In the genomic region with DNA sequence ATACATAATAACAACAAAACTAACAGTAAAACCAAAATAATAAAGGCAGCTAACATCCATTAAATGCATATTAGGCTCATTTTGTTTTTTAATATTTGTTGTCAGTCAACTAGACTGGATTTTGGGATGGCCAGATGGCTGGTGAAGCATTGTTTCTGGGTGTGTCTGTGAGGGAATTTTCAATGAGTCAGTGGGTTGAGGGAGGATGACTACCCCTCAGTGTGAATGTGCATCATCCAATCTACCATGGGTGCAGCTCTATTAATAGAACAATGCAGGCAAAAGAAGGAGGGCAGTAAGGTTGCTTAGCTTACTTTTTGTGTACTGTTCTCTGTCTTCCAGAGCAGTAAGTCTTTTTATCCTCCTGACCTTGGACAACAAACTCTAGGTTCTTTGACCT, we compare ENCODE assay signal across 23 cellular contexts.
DNase-seq lines count a peak whose midpoint lies in the region; ATAC-seq and TF ChIP-seq lines count a peak whose summit lies in the region.
"Had no signal": no experiment of that assay in that cellular context is flagged by ENCODE, and none has a peak within 500 bp of the region (broad histone marks: within the 10 kb centered on the region; RNA-seq: fewer than 3 reads in every experiment).

No MANE protein-coding gene starts in this region.

- no peak overlapping the region for H3K4me2 ChIP-seq in mammary epithelial cell (ENCODE audit: insufficient read depth, low read depth, low read length)
- no peak overlapping the region for H3K4me2 ChIP-seq in osteoblast (ENCODE audit: insufficient read depth, low read length)
- H3K4me2 ChIP-seq: smooth muscle cell had no signal

- no peaks in the 10 kb centered on the region for H3K9me3 ChIP-seq in mammary epithelial cell (replicated peaks; ENCODE audit: insufficient read depth, low read length)
- no peaks in the 10 kb centered on the region for H3K9me3 ChIP-seq in osteoblast (ENCODE audit: low read depth, low read length)
- H3K9me3 ChIP-seq: tibial nerve had no signal

- H3K4me3 Mint-ChIP-seq in activated T-helper 2 cell treated with anti-CD3 and anti-CD28 coated beads, Interferon-gamma antibody, Interleukin-2, Interleukin-4, amounts not matched to agents 10 μg/mL and 5 μg/mL and 100 μg/mL, durations not matched to agents 14 hours and 24 hours and 36 hours (ENCODE audit: low read depth): no peak overlapping the region
- H3K4me3 Mint-ChIP-seq in activated T-cell treated with anti-CD3 and anti-CD28 coated beads, Interleukin-2, amount 50 U/mL, for 72 hours: no peak overlapping the region
- H3K4me3 Mint-ChIP-seq: activated CD8-positive, alpha-beta T cell treated with anti-CD3 and anti-CD28 coated beads for 36 hours; immature natural killer cell; stimulated activated naive CD8-positive, alpha-beta T cell treated with anti-CD3 and anti-CD28 coated beads, Interleukin-15, Interleukin-2, amounts not matched to agents 100 ng/mL and 50 ng/mL, for 24 hours had no signal

- ATAC-seq in activated T-cell treated with anti-CD3 and anti-CD28 coated beads, Interleukin-2, amount 50 U/mL, for 72 hours (replicated peaks in 1 of 2): no peak
- ATAC-seq: activated CD8-positive, alpha-beta T cell treated with anti-CD3 and anti-CD28 coated beads for 36 hours had no signal

- intact Hi-C loops in mammary epithelial cell (cut with micrococcal nuclease): no loop called here
- intact Hi-C loops in activated T-helper 2 cell treated with anti-CD3 and anti-CD28 coated beads, Interferon-gamma antibody, Interleukin-2, Interleukin-4, amounts not matched to agents 10 μg/mL and 5 μg/mL and 100 μg/mL, durations not matched to agents 14 hours and 24 hours and 36 hours (cut with micrococcal nuclease): no loop called here

- H3K9me3 Mint-ChIP-seq in activated T-helper 2 cell treated with anti-CD3 and anti-CD28 coated beads, Interferon-gamma antibody, Interleukin-2, Interleukin-4, amounts not matched to agents 10 μg/mL and 5 μg/mL and 100 μg/mL, durations not matched to agents 14 hours and 24 hours and 36 hours: peaks cover 10% of the 10 kb centered on the region
- peaks cover 2 to 3% of the 10 kb centered on the region in 2 donors for H3K9me3 Mint-ChIP-seq in activated T-cell treated with anti-CD3 and anti-CD28 coated beads, Interleukin-2, amount 50 U/mL, for 72 hours
- H3K9me3 Mint-ChIP-seq: activated CD8-positive, alpha-beta T cell treated with anti-CD3 and anti-CD28 coated beads for 36 hours had no signal

- H3K79me2 ChIP-seq in mammary epithelial cell (ENCODE audit: insufficient read depth, low read length) (no peaks in the 10 kb centered on the region), osteoblast (ENCODE audit: insufficient read depth, low read length) (no peaks in the 10 kb centered on the region)

- H4K20me1 ChIP-seq in mammary epithelial cell (ENCODE audit: insufficient read depth, low read length) (no peaks in the 10 kb centered on the region), osteoblast (ENCODE audit: insufficient read depth, low read length) (no peaks in the 10 kb centered on the region)

- TF ChIP-seq CTCF in mammary epithelial cell (conservative IDR thresholded peaks at IDR 0.05 in 1 of 2, IDR thresholded peaks at IDR 0.05 in 1 of 2; ENCODE audit: extremely low read depth in 1 of 2, insufficient read depth in 1 of 2, low read depth in 1 of 2, low read length in 2 of 2) (no peak), fibroblast of the aortic adventitia (IDR thresholded peaks at IDR 0.05; ENCODE audit: insufficient read depth, low read length) (no peak), osteoblast (IDR thresholded peaks at IDR 0.05; ENCODE audit: extremely low read depth, low read depth, low read length) (no peak)

- DNase-seq in M059J (ENCODE audit: low read depth) (peak; percentile 3), mammary epithelial cell (peak; percentile 89), fibroblast of the aortic adventitia (ENCODE audit: low read depth) (peak; percentile 82), osteoblast (ENCODE audit: insufficient read length, low spot score, missing footprints) (no peak), NCI-H1930 (lab: John Stamatoyannopoulos, UW) (no peak), cerebellar nuclear complex (lab: John Stamatoyannopoulos, UW) (no peak)
- no peak for DNase-seq in activated T-helper 2 cell treated with anti-CD3 and anti-CD28 coated beads, Interferon-gamma antibody, Interleukin-2, Interleukin-4, amounts not matched to agents 10 μg/mL and 5 μg/mL and 100 μg/mL, durations not matched to agents 14 hours and 24 hours and 36 hours (ENCODE audit: low spot score)
- DNase-seq in activated T-cell treated with anti-CD3 and anti-CD28 coated beads, Interleukin-2, amount 50 U/mL, for 72 hours: no peak
- DNase-seq: activated CD4-positive, CD25-positive, alpha-beta regulatory T cell; activated CD8-positive, alpha-beta T cell treated with anti-CD3 and anti-CD28 coated beads for 36 hours; activated naive CD4-positive, alpha-beta T cell treated with Interleukin-2 at 50 U/mL for 16 hours; amniotic stem cell; GOT3; immature natural killer cell; NCI-H146; NCI-H524 treated with DMSO at 0.1 percent for 48 hours; nucleus accumbens; stimulated activated CD4-positive, alpha-beta T cell treated with anti-CD3 and anti-CD28 coated beads, Interleukin-4, amount 100 ng/mL, for 1 hour; T-helper 9 cell had no signal

- no peaks in the 10 kb centered on the region for H3K27me3 ChIP-seq in mammary epithelial cell (ENCODE audit: insufficient read depth, low read length)
- no peaks in the 10 kb centered on the region for H3K27me3 ChIP-seq in osteoblast (ENCODE audit: insufficient read depth, low read length)
- H3K27me3 ChIP-seq: tibial nerve had no signal

- H3K4me1 Mint-ChIP-seq in activated T-helper 2 cell treated with anti-CD3 and anti-CD28 coated beads, Interferon-gamma antibody, Interleukin-2, Interleukin-4, amounts not matched to agents 10 μg/mL and 5 μg/mL and 100 μg/mL, durations not matched to agents 14 hours and 24 hours and 36 hours (ENCODE audit: low read depth): no peaks in the 10 kb centered on the region
- no peaks in the 10 kb centered on the region for H3K4me1 Mint-ChIP-seq in activated T-cell treated with anti-CD3 and anti-CD28 coated beads, Interleukin-2, amount 50 U/mL, for 72 hours (ENCODE audit: low read depth)
- H3K4me1 Mint-ChIP-seq: immature natural killer cell had no signal

- CTCF ChIA-PET in mammary epithelial cell (lab: Charles Lee; ENCODE audit: low non-redundant PET): no interaction called here

- H3K27me3 Mint-ChIP-seq in activated T-helper 2 cell treated with anti-CD3 and anti-CD28 coated beads, Interferon-gamma antibody, Interleukin-2, Interleukin-4, amounts not matched to agents 10 μg/mL and 5 μg/mL and 100 μg/mL, durations not matched to agents 14 hours and 24 hours and 36 hours (ENCODE audit: low read depth): no peaks in the 10 kb centered on the region
- no peaks in the 10 kb centered on the region for H3K27me3 Mint-ChIP-seq in activated T-cell treated with anti-CD3 and anti-CD28 coated beads, Interleukin-2, amount 50 U/mL, for 72 hours (ENCODE audit: low read depth)
- H3K27me3 Mint-ChIP-seq: activated CD8-positive, alpha-beta T cell treated with anti-CD3 and anti-CD28 coated beads for 36 hours; IgD-negative memory B cell; stimulated activated naive CD8-positive, alpha-beta T cell treated with anti-CD3 and anti-CD28 coated beads, Interleukin-15, Interleukin-2, amounts not matched to agents 100 ng/mL and 50 ng/mL, for 24 hours had no signal

- H3K27ac Mint-ChIP-seq in activated T-helper 2 cell treated with anti-CD3 and anti-CD28 coated beads, Interferon-gamma antibody, Interleukin-2, Interleukin-4, amounts not matched to agents 10 μg/mL and 5 μg/mL and 100 μg/mL, durations not matched to agents 14 hours and 24 hours and 36 hours: no peak overlapping the region
- H3K27ac Mint-ChIP-seq in activated T-cell treated with anti-CD3 and anti-CD28 coated beads, Interleukin-2, amount 50 U/mL, for 72 hours: no peak overlapping the region
- H3K27ac Mint-ChIP-seq: activated CD8-positive, alpha-beta T cell treated with anti-CD3 and anti-CD28 coated beads for 36 hours; IgD-negative memory B cell; immature natural killer cell; stimulated activated naive CD8-positive, alpha-beta T cell treated with anti-CD3 and anti-CD28 coated beads, Interleukin-15, Interleukin-2, amounts not matched to agents 100 ng/mL and 50 ng/mL, for 24 hours had no signal

- no peaks in the 10 kb centered on the region for H3K36me3 Mint-ChIP-seq in activated T-helper 2 cell treated with anti-CD3 and anti-CD28 coated beads, Interferon-gamma antibody, Interleukin-2, Interleukin-4, amounts not matched to agents 10 μg/mL and 5 μg/mL and 100 μg/mL, durations not matched to agents 14 hours and 24 hours and 36 hours (ENCODE audit: low read depth)
- no peaks in the 10 kb centered on the region for H3K36me3 Mint-ChIP-seq in activated T-cell treated with anti-CD3 and anti-CD28 coated beads, Interleukin-2, amount 50 U/mL, for 72 hours (ENCODE audit: insufficient read depth in 2 of 2)
- H3K36me3 Mint-ChIP-seq: IgD-negative memory B cell, immature natural killer cell had no signal

- peaks cover 5% of the 10 kb centered on the region for H3K4me1 ChIP-seq in mammary epithelial cell (ENCODE audit: insufficient read depth, low read length)
- no peaks in the 10 kb centered on the region for H3K4me1 ChIP-seq in osteoblast (ENCODE audit: insufficient read depth, low read length)
- H3K4me1 ChIP-seq: tibial nerve had no signal

- no TSS peak for BruUV-seq in mammary epithelial cell (replicated peaks; lab: Mats Ljungman, UMichigan)

- H3K27ac ChIP-seq in mammary epithelial cell (ENCODE audit: insufficient read depth, low read depth, low read length) (peak overlapping the region; percentile 65), osteoblast (ENCODE audit: low read depth, low read length) (no peak overlapping the region)
- H3K27ac ChIP-seq: tibial nerve had no signal

- no peaks in the 10 kb centered on the region for H3K36me3 ChIP-seq in mammary epithelial cell (ENCODE audit: insufficient read depth, low read length)
- H3K36me3 ChIP-seq in osteoblast (ENCODE audit: insufficient read depth, low read length): no peaks in the 10 kb centered on the region
- H3K36me3 ChIP-seq: tibial nerve had no signal

- in situ Hi-C loops in mammary epithelial cell (cut with MboI; ENCODE audit: low sequenced_read_pairs in 2 of 2): no loop called here

- H3K9ac ChIP-seq in mammary epithelial cell (ENCODE audit: insufficient read depth, low read length): no peak overlapping the region

- dilution Hi-C loops in mammary epithelial cell (cut with HindIII; ENCODE audit: low sequenced_read_pairs): no loop called here

- H2AFZ ChIP-seq in mammary epithelial cell (ENCODE audit: low read depth, low read length): peak overlapping the region; percentile 70
- H2AFZ ChIP-seq in osteoblast (ENCODE audit: low read length): peak overlapping the region; percentile 17

- H3K4me3 ChIP-seq in mammary epithelial cell (replicated peaks in 1 of 3; ENCODE audit: insufficient read depth in 1 of 3, low read depth in 2 of 3, low read length in 3 of 3) (no peak overlapping the region), fibroblast of the aortic adventitia (ENCODE audit: low read depth, low read length) (no peak overlapping the region), osteoblast (ENCODE audit: insufficient read depth, low read length) (no peak overlapping the region)
- H3K4me3 ChIP-seq: smooth muscle cell, tibial nerve had no signal

Comparison
In these comparisons a context has a peak if more than half of its experiments do, and no peak if none do; other contexts are left out.
1. DNase-seq: peak in M059J (single experiment), mammary epithelial cell (single experiment) and fibroblast of the aortic adventitia (single experiment); none in osteoblast (single experiment), activated T-helper 2 cell treated with anti-CD3 and anti-CD28 coated beads, Interferon-gamma antibody, Interleukin-2, Interleukin-4, amounts not matched to agents 10 μg/mL and 5 μg/mL and 100 μg/mL, durations not matched to agents 14 hours and 24 hours and 36 hours (single experiment), NCI-H1930 (0 of 2), cerebellar nuclear complex (0 of 2) and activated T-cell treated with anti-CD3 and anti-CD28 coated beads, Interleukin-2, amount 50 U/mL, for 72 hours (0 of 2).